Comparison of ENCODE assay signal across 1 cellular context in genomic region chr19:1459479-1459878, GRCh38.
TF ChIP-seq lines count a peak whose summit lies in the region.

No MANE protein-coding gene starts in this region.

TF ChIP-seq in K562, 482 proteins besides CTCF, POLR2A, EP300 and RAD21:
- TF ChIP-seq POLR2AphosphoS2 (IDR thresholded peaks at IDR 0.05; ENCODE audit: low read length): peak; percentile 77; the same call in 1 of the 2 replicates
- TF ChIP-seq, protein P1, sequence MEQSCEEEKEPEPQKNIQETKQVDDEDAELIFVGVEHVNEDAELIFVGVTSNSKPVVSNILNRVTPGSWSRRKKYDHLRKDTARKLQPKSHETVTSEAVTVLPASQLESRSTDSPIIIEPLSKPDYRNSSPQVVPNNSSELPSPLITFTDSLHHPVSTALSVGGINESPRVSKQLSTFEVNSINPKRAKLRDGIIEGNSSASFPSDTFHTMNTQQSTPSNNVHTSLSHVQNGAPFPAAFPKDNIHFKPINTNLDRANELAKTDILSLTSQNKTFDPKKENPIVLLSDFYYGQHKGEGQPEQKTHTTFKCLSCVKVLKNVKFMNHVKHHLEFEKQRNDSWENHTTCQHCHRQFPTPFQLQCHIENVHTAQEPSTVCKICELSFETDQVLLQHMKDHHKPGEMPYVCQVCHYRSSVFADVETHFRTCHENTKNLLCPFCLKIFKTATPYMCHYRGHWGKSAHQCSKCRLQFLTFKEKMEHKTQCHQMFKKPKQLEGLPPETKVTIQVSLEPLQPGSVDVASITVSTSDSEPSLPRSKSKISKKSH (CRISPR knock-in tag; IDR thresholded peaks at IDR 0.05): no peak
- no peak for TF ChIP-seq YY1 (IDR thresholded peaks at IDR 0.05; ENCODE audit: borderline replicate concordance in 1 of 3, control insufficient read depth in 1 of 3, extremely low read depth in 1 of 3, insufficient read depth in 3 of 3, insufficient read length in 1 of 3, insufficient replicate concordance in 2 of 3, low read depth in 1 of 3, low read length in 2 of 3)
